ENCODE assay signal across 1 cellular context in the genomic region with DNA sequence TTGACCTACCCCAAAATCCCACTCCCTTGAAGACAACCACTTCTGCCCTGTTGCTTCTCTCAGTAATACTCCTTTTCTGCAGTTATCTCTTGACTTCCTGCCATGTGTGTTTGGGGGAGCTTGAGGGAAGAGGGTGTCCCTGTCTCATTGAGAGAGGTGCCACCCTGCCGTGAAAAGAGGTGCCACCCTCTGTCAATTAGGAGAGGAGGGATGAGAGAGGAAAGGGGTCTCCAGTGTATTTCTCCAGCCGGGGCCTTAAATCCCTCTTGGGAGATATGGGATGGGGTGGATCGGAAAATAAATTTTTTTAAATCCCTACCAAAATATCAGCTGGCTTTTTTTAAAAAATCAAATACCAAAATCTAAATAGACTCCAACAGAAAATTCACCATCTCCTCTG.
TF ChIP-seq lines count a peak whose summit lies in the region.

No MANE protein-coding gene starts in this region.

TF ChIP-seq in neural cell, 6 proteins besides CTCF, POLR2A, EP300 and RAD21 (continued from another document):
- TF ChIP-seq, protein P1, sequence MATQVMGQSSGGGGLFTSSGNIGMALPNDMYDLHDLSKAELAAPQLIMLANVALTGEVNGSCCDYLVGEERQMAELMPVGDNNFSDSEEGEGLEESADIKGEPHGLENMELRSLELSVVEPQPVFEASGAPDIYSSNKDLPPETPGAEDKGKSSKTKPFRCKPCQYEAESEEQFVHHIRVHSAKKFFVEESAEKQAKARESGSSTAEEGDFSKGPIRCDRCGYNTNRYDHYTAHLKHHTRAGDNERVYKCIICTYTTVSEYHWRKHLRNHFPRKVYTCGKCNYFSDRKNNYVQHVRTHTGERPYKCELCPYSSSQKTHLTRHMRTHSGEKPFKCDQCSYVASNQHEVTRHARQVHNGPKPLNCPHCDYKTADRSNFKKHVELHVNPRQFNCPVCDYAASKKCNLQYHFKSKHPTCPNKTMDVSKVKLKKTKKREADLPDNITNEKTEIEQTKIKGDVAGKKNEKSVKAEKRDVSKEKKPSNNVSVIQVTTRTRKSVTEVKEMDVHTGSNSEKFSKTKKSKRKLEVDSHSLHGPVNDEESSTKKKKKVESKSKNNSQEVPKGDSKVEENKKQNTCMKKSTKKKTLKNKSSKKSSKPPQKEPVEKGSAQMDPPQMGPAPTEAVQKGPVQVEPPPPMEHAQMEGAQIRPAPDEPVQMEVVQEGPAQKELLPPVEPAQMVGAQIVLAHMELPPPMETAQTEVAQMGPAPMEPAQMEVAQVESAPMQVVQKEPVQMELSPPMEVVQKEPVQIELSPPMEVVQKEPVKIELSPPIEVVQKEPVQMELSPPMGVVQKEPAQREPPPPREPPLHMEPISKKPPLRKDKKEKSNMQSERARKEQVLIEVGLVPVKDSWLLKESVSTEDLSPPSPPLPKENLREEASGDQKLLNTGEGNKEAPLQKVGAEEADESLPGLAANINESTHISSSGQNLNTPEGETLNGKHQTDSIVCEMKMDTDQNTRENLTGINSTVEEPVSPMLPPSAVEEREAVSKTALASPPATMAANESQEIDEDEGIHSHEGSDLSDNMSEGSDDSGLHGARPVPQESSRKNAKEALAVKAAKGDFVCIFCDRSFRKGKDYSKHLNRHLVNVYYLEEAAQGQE (IDR thresholded peaks at IDR 0.05; ENCODE audit: borderline replicate concordance): no peak
- TF ChIP-seq TAF1 (IDR thresholded peaks at IDR 0.05; ENCODE audit: low read depth): no peak
